Comparison of ENCODE assay signal across 32 cellular contexts in genomic region chr4:6734165-6734786, GRCh38. TPM values are rescaled to one million over a fixed set of nuclear protein-coding genes. Genes with fewer than 3 reads are reported as not detected.
A peak's percentile ranks its signal among the peaks of the same experiment; 100 is the strongest.
DNase-seq lines count a peak whose midpoint lies in the region; ATAC-seq, FAIRE-seq and TF ChIP-seq lines count a peak whose summit lies in the region.
"Had no signal": no experiment of that assay in that cellular context is flagged by ENCODE, and none has a peak within 500 bp of the region (broad histone marks: within the 10 kb centered on the region; RNA-seq: fewer than 3 reads in every experiment).

No MANE protein-coding gene starts in this region.

- H3K18ac ChIP-seq in mesenchymal stem cell (ENCODE audit: low read depth in 1 of 2, low read length in 2 of 2), result no peak overlapping the region

- no peak overlapping the region for H3K14ac ChIP-seq in mesenchymal stem cell (ENCODE audit: low read length in 2 of 2)

- peaks cover 13% of the 10 kb centered on the region for H3K4me1 ChIP-seq in mammary epithelial cell (ENCODE audit: insufficient read depth, low read length)
- peaks cover 15% of the 10 kb centered on the region for H3K4me1 ChIP-seq in mesenchymal stem cell (ENCODE audit: control insufficient read depth, insufficient read depth, low read depth, low read length)
- H3K4me1 ChIP-seq: BE2C, neural progenitor cell had no signal

- H3K79me1 ChIP-seq in mesenchymal stem cell (replicated peaks; ENCODE audit: low read length, poor library complexity, severe bottlenecking), result no peaks in the 10 kb centered on the region

- no peak overlapping the region for H3K27ac ChIP-seq in mammary epithelial cell (ENCODE audit: insufficient read depth, low read depth, low read length)
- no peak overlapping the region for H3K27ac ChIP-seq in mesenchymal stem cell (ENCODE audit: low read length, poor library complexity, severe bottlenecking)
- H3K27ac ChIP-seq: esophagus muscularis mucosa, HL-60, neural progenitor cell, sigmoid colon, transverse colon had no signal

- no peaks in the 10 kb centered on the region for H3K9me3 Mint-ChIP-seq in MCF 10A (ENCODE audit: unreplicated experiment)
- H3K9me3 Mint-ChIP-seq in chondrocyte (ENCODE audit: low read depth), result peaks cover 2% of the 10 kb centered on the region
- H3K9me3 Mint-ChIP-seq: activated CD4-positive, alpha-beta memory T cell treated with anti-CD3 and anti-CD28 coated beads for 36 hours; neural progenitor cell had no signal

- in situ Hi-C loops in mammary epithelial cell (cut with MboI; ENCODE audit: low sequenced_read_pairs in 2 of 2), result no loop called here

- no peak overlapping the region for H3K4ac ChIP-seq in mesenchymal stem cell (ENCODE audit: low read depth in 1 of 2, low read length in 2 of 2)

- H3K4me3 ChIP-seq in mammary epithelial cell (replicated peaks in 1 of 3; ENCODE audit: insufficient read depth in 1 of 3, low read depth in 2 of 3, low read length in 3 of 3) (no peak overlapping the region), mesenchymal stem cell (ENCODE audit: insufficient read depth in 1 of 2, low read depth in 1 of 2, low read length in 2 of 2) (no peak overlapping the region)
- H3K4me3 ChIP-seq: esophagus muscularis mucosa, neural progenitor cell, sigmoid colon, transverse colon had no signal

- H3K4me1 Mint-ChIP-seq in MCF 10A (ENCODE audit: insufficient read depth, unreplicated experiment) (peaks cover 4% of the 10 kb centered on the region), chondrocyte (ENCODE audit: low read depth) (peaks cover 15% of the 10 kb centered on the region)
- H3K4me1 Mint-ChIP-seq: activated naive CD8-positive, alpha-beta T cell treated with anti-CD3 and anti-CD28 coated beads, Interleukin-2, amount 10 ng/mL, durations not matched to agents 7 days and 5 days had no signal

- H4K20me1 ChIP-seq in mammary epithelial cell (ENCODE audit: insufficient read depth, low read length), result no peaks in the 10 kb centered on the region

- CTCF ChIA-PET in MCF 10A (lab: Yijun Ruan, JAX) (interaction anchor here (0.6 to 5.0 kb wide), 4 partner anchors 9 to 139 kb away, joined by 3 to 23 read pairs (median 3); no protein-coding TSS in a partner anchor), mammary epithelial cell (lab: Charles Lee; ENCODE audit: low non-redundant PET) (no interaction called here)

- dilution Hi-C loops in mammary epithelial cell (cut with HindIII; ENCODE audit: low sequenced_read_pairs), result no loop called here

- H3K36me3 ChIP-seq in mammary epithelial cell (ENCODE audit: insufficient read depth, low read length), result no peaks in the 10 kb centered on the region
- no peaks in the 10 kb centered on the region for H3K36me3 ChIP-seq in mesenchymal stem cell (ENCODE audit: control insufficient read depth in 1 of 2, insufficient read depth in 2 of 2, low read depth in 1 of 2, low read length in 2 of 2)
- H3K36me3 ChIP-seq: BE2C, esophagus muscularis mucosa, neural progenitor cell, sigmoid colon, transverse colon had no signal

- no peak overlapping the region for H2AK5ac ChIP-seq in mesenchymal stem cell (ENCODE audit: low read length, severe bottlenecking)

- no peak overlapping the region for H3K23ac ChIP-seq in mesenchymal stem cell (ENCODE audit: low read length in 2 of 2)

- H2BK120ac ChIP-seq in mesenchymal stem cell (ENCODE audit: low read depth, low read length), result no peak overlapping the region

- TF ChIP-seq CTCF in MCF 10A (IDR thresholded peaks at IDR 0.05; ENCODE audit: unreplicated experiment), result no peak
- no peak for TF ChIP-seq CTCF in mammary epithelial cell (conservative IDR thresholded peaks at IDR 0.05 in 1 of 2, IDR thresholded peaks at IDR 0.05 in 1 of 2; ENCODE audit: extremely low read depth in 1 of 2, insufficient read depth in 1 of 2, low read depth in 1 of 2, low read length in 2 of 2)
- no peak for TF ChIP-seq CTCF in chondrocyte (IDR thresholded peaks at IDR 0.05)

- no peak overlapping the region for H2AFZ ChIP-seq in mammary epithelial cell (ENCODE audit: low read depth, low read length)
- H2AFZ ChIP-seq in mesenchymal stem cell (ENCODE audit: low read depth, low read length), result no peak overlapping the region
- H2AFZ ChIP-seq: neural progenitor cell had no signal

- ATAC-seq in GM21390 (IDR thresholded peaks at IDR 0.05; ENCODE audit: unreplicated experiment), result no peak
- ATAC-seq: HCT116 had no signal

- H3K36me3 Mint-ChIP-seq in MCF 10A (ENCODE audit: insufficient read depth, unreplicated experiment) (no peaks in the 10 kb centered on the region), chondrocyte (ENCODE audit: low read depth) (no peaks in the 10 kb centered on the region)
- H3K36me3 Mint-ChIP-seq: activated CD4-positive, alpha-beta memory T cell treated with anti-CD3 and anti-CD28 coated beads for 36 hours; activated naive CD8-positive, alpha-beta T cell treated with anti-CD3 and anti-CD28 coated beads, Interleukin-2, amount 10 ng/mL, durations not matched to agents 7 days and 5 days; neural progenitor cell had no signal

- no peak overlapping the region for H2BK5ac ChIP-seq in mesenchymal stem cell (ENCODE audit: low read depth, low read length, poor library complexity, severe bottlenecking)

- H3K79me2 ChIP-seq in mammary epithelial cell (ENCODE audit: insufficient read depth, low read length), result no peaks in the 10 kb centered on the region

- H3K9me3 ChIP-seq in mammary epithelial cell (replicated peaks; ENCODE audit: insufficient read depth, low read length), result no peaks in the 10 kb centered on the region
- no peaks in the 10 kb centered on the region for H3K9me3 ChIP-seq in mesenchymal stem cell (ENCODE audit: control insufficient read depth, low read length)
- H3K9me3 ChIP-seq: BE2C, esophagus muscularis mucosa, sigmoid colon, transverse colon had no signal

- H2BK12ac ChIP-seq in mesenchymal stem cell (ENCODE audit: low read length in 2 of 2), result peak overlapping the region; percentile 33 to 44

- H3K27ac Mint-ChIP-seq in MCF 10A (ENCODE audit: low read depth, unreplicated experiment) (peak overlapping the region; percentile 71), chondrocyte (ENCODE audit: unreplicated experiment) (peak overlapping the region; percentile 65)
- H3K27ac Mint-ChIP-seq: activated CD4-positive, alpha-beta memory T cell treated with anti-CD3 and anti-CD28 coated beads for 36 hours; activated naive CD8-positive, alpha-beta T cell treated with anti-CD3 and anti-CD28 coated beads, Interleukin-2, amount 10 ng/mL, durations not matched to agents 7 days and 5 days; neural progenitor cell had no signal

- H3K4me2 ChIP-seq in mammary epithelial cell (ENCODE audit: insufficient read depth, low read depth, low read length) (no peak overlapping the region), mesenchymal stem cell (ENCODE audit: low read length, poor library complexity, severe bottlenecking) (no peak overlapping the region)
- H3K4me2 ChIP-seq: neural progenitor cell had no signal

- DNase-seq in MCF 10A (ENCODE audit: unreplicated experiment), result no peak
- DNase-seq in mammary epithelial cell, result no peak
- no peak for DNase-seq in chondrocyte (ENCODE audit: low spot score)
- DNase-seq in mesenchymal stem cell, result no peak
- DNase-seq in stimulated activated naive CD4-positive, alpha-beta T cell (lab: John Stamatoyannopoulos, UW), result no peak
- no peak for DNase-seq in Ammon's horn (ENCODE audit: low spot score)
- no peak for DNase-seq in GM19239 (ENCODE audit: insufficient read length, low spot score)
- DNase-seq: activated CD4-positive, alpha-beta memory T cell treated with anti-CD3 and anti-CD28 coated beads for 36 hours; activated CD8-positive, alpha-beta memory T cell treated with anti-CD3 and anti-CD28 coated beads, Interleukin-2, amount 50 U/mL, for 48 hours; activated naive CD8-positive, alpha-beta T cell treated with anti-CD3 and anti-CD28 coated beads, Interleukin-2, amount 10 ng/mL, durations not matched to agents 7 days and 5 days; BE2C; COR-L47; DND-41; foreskin melanocyte; hypothalamus; NCI-H2029 treated with DMSO at 0.1 percent for 48 hours; NCI-H446; NCI-H82; posterior cingulate gyrus; sigmoid colon; stimulated activated CD4-positive, alpha-beta T cell treated with anti-CD3 and anti-CD28 coated beads, Interleukin-15, amount 100 ng/mL, for 24 hours; T-helper 9 cell; transverse colon had no signal

- H4K91ac ChIP-seq in mesenchymal stem cell (ENCODE audit: low read length), result no peak overlapping the region

- no peak overlapping the region for H2BK15ac ChIP-seq in mesenchymal stem cell (ENCODE audit: low read depth, poor library complexity, severe bottlenecking)

- H3K27me3 Mint-ChIP-seq in MCF 10A (ENCODE audit: insufficient read depth, unreplicated experiment) (no peaks in the 10 kb centered on the region), chondrocyte (ENCODE audit: low read depth) (no peaks in the 10 kb centered on the region)
- H3K27me3 Mint-ChIP-seq: activated CD4-positive, alpha-beta memory T cell treated with anti-CD3 and anti-CD28 coated beads for 36 hours had no signal

- H3K9ac ChIP-seq in mammary epithelial cell (ENCODE audit: insufficient read depth, low read length), result no peak overlapping the region
- H3K9ac ChIP-seq in mesenchymal stem cell (ENCODE audit: low read length), result no peak overlapping the region
- H3K9ac ChIP-seq: neural progenitor cell had no signal

- intact Hi-C loops in MCF 10A (cut with micrococcal nuclease), result no loop called here
- intact Hi-C loops in mammary epithelial cell (cut with micrococcal nuclease), result no loop called here

- H3K27me3 ChIP-seq in mammary epithelial cell (ENCODE audit: insufficient read depth, low read length) (no peaks in the 10 kb centered on the region), mesenchymal stem cell (ENCODE audit: control insufficient read depth in 1 of 2, insufficient read depth in 1 of 2, low read length in 2 of 2) (no peaks in the 10 kb centered on the region)
- H3K27me3 ChIP-seq: BE2C, esophagus muscularis mucosa, neural progenitor cell, sigmoid colon, transverse colon had no signal

- H4K8ac ChIP-seq in mesenchymal stem cell (ENCODE audit: low read length), result no peak overlapping the region

- FAIRE-seq in GM19239 (lab: Jason Lieb, UNC), result no peak
- FAIRE-seq: GM12892, islet of Langerhans had no signal

- BruUV-seq in MCF 10A (replicated peaks; lab: Mats Ljungman, UMichigan) (no TSS peak), mammary epithelial cell (replicated peaks; lab: Mats Ljungman, UMichigan) (no TSS peak)

- H3K4me3 Mint-ChIP-seq in MCF 10A (ENCODE audit: unreplicated experiment) (no peak overlapping the region), chondrocyte (ENCODE audit: unreplicated experiment) (no peak overlapping the region)
- H3K4me3 Mint-ChIP-seq: activated CD4-positive, alpha-beta memory T cell treated with anti-CD3 and anti-CD28 coated beads for 36 hours; activated naive CD8-positive, alpha-beta T cell treated with anti-CD3 and anti-CD28 coated beads, Interleukin-2, amount 10 ng/mL, durations not matched to agents 7 days and 5 days; neural progenitor cell had no signal

- POLR2A ChIA-PET in MCF 10A (lab: Yijun Ruan, JAX), result interaction anchor here (0.6 to 1.3 kb wide), 2 partner anchors 15 to 162 kb away, joined by 3 to 4 read pairs; no protein-coding TSS in a partner anchor

- 97% methylated on average over 16 of the region's 16 CpGs for WGBS in mammary epithelial cell (ENCODE audit: low coverage, missing lambda C conversion rate)
- WGBS in mesenchymal stem cell, result 92% methylated on average over 16 of the region's 16 CpGs

RNA-seq across cellular contexts. Expression of gene BLOC1S4, which starts 18.3 kb away (rescaled TPM):
- total RNA-seq in MCF 10A (2022) (10.6 and 13.0 TPM in 2 replicates), mammary epithelial cell (10 to 100 TPM; 14.1 to 15.3 TPM), chondrocyte (15.5 to 16.7 TPM (median 16.2 TPM) in 3 replicates)
- 14.7 TPM for polyA plus RNA-seq in mammary epithelial cell
- polyA minus RNA-seq in mammary epithelial cell, result 0.26 TPM
- polyA plus RNA-seq in mesenchymal stem cell (2013, experiment 1 of 2), result 19.9 TPM
- 19.9 TPM for polyA plus RNA-seq in mesenchymal stem cell (2013, experiment 2 of 2)

RNA-seq across cellular contexts. Expression of gene MRFAP1L1, which starts 24.6 kb away (rescaled TPM):
- total RNA-seq in MCF 10A (2022), result 42.5 and 63.2 TPM in 2 replicates
- total RNA-seq in mammary epithelial cell, result 10 to 100 TPM; 34.0 to 35.9 TPM
- polyA plus RNA-seq in mammary epithelial cell, result 38.6 TPM
- polyA minus RNA-seq in mammary epithelial cell, result 12.8 TPM
- total RNA-seq in chondrocyte, result 44.7 to 52.9 TPM (median 46.5 TPM) in 3 replicates
- polyA plus RNA-seq in mesenchymal stem cell (2013, experiment 1 of 2), result 41.0 TPM
- 43.0 TPM for polyA plus RNA-seq in mesenchymal stem cell (2013, experiment 2 of 2)

RNA-seq across cellular contexts. Expression of gene S100P, which starts 40.6 kb away (rescaled TPM):
- 55.6 and 97.6 TPM in 2 replicates for total RNA-seq in MCF 10A (2022)
- total RNA-seq in mammary epithelial cell, result under 1 TPM in 1 of 2 donors, not detected in 1; 0.17 TPM
- 0.77 TPM for polyA plus RNA-seq in mammary epithelial cell
- polyA minus RNA-seq in mammary epithelial cell, result not detected
- 0.95 to 1.1 TPM in 2 of 3 replicates, not detected in the other for total RNA-seq in chondrocyte
- polyA plus RNA-seq in mesenchymal stem cell (2013, experiment 1 of 2), result not detected
- polyA plus RNA-seq in mesenchymal stem cell (2013, experiment 2 of 2), result not detected
- total RNA-seq: A172, OCI-LY7 had no signal

RNA-seq across cellular contexts. Expression of gene KIAA0232, which starts 48.3 kb away (rescaled TPM):
- total RNA-seq in MCF 10A (2022) (15.6 and 19.2 TPM in 2 replicates), mammary epithelial cell (10 to 100 TPM; 20.0 to 37.5 TPM), chondrocyte (24.7 to 27.4 TPM (median 26.2 TPM) in 3 replicates)
- 6.7 TPM for polyA plus RNA-seq in mammary epithelial cell
- 11.6 TPM for polyA minus RNA-seq in mammary epithelial cell
- polyA plus RNA-seq in mesenchymal stem cell (2013, experiment 1 of 2), result 13.4 TPM
- polyA plus RNA-seq in mesenchymal stem cell (2013, experiment 2 of 2), result 13.7 TPM

Comparison
In these comparisons a context has a peak if more than half of its experiments do, and no peak if none do; other contexts are left out.
1. RNA of gene S100P, which starts 40.6 kb away (total RNA-seq): 55.6 to 97.6 TPM in MCF 10A; 0.95 to 1.1 TPM in chondrocyte and 0.17 TPM in mammary epithelial cell; every median in the first group is over 10 times any median in the second.